8 cellular contexts compared by ENCODE assay signal in genomic region chr21:29342394-29342957, GRCh38. TPM values are rescaled to one million over a fixed set of nuclear protein-coding genes. Genes with fewer than 3 reads are reported as not detected.
DNase-seq lines count a peak whose midpoint lies in the region; ATAC-seq, FAIRE-seq and TF ChIP-seq lines count a peak whose summit lies in the region.

No MANE protein-coding gene starts in this region.

- peaks cover 0 to 33% (median 17%) of the 10 kb centered on the region in 3 donors for H3K4me1 ChIP-seq in pancreas

- no peaks in the 10 kb centered on the region for H3K27me3 ChIP-seq in pancreas

- intact Hi-C loops in pancreas (cut with DNase I): no loop called here

- H3K27ac ChIP-seq in pancreas: peak overlapping the region in 2 of 4 donors; percentile 50 to 67

- no peaks in the 10 kb centered on the region for H3K9me3 ChIP-seq in pancreas

- TF ChIP-seq CTCF in pancreas (IDR thresholded peaks at IDR 0.05): no peak

- WGBS in pancreas, 2 donors: 34 to 43% methylated on average over 9 of the region's 9 CpGs

- no peaks in the 10 kb centered on the region for H3K36me3 ChIP-seq in pancreas

- peak; percentile 80 for DNase-seq in AG08396 (ENCODE audit: low spot score)
- DNase-seq in RPMI7951 (ENCODE audit: low read depth): peak; percentile 96
- peak; percentile 30 to 92 for DNase-seq in dermis microvascular lymphatic vessel endothelial cell (ENCODE audit: low read depth in 2 of 2)
- DNase-seq in pancreas: peak in 3 of 6 donors; percentile 33 to 65 (median 44)
- DNase-seq in effector CD8-positive, alpha-beta T cell (lab: John Stamatoyannopoulos, UW): no peak

- FAIRE-seq in pancreas (lab: Jason Lieb, UNC): no peak

- H3K4me3 ChIP-seq in pancreas: no peak overlapping the region

- ATAC-seq in GM21515 (IDR thresholded peaks at IDR 0.05; ENCODE audit: unreplicated experiment) (peak; percentile 59), pancreas (peak; percentile 59 to 78 (median 74)), HG02938 (IDR thresholded peaks at IDR 0.05; ENCODE audit: unreplicated experiment) (no peak), HG03025 (IDR thresholded peaks at IDR 0.05; ENCODE audit: low FRiP score, unreplicated experiment) (no peak)

RNA-seq across cellular contexts. Expression of gene BACH1, which starts 43.8 kb away (rescaled TPM):
- total RNA-seq in RPMI7951 (2014; rRNA removed; shearing (Covaris generic)): 25.9 and 29.9 TPM in 2 replicates
- 25.7 and 38.1 TPM in 2 replicates for total RNA-seq in dermis microvascular lymphatic vessel endothelial cell
- total RNA-seq in pancreas: 10 to 100 TPM; 29.3 to 66.2 (median 34.3) TPM
- polyA plus RNA-seq in pancreas: 1 to 10 TPM; 3.0 to 3.6 TPM

Comparison
In these comparisons a context has a peak if more than half of its experiments do, and no peak if none do; other contexts are left out.
1. ATAC-seq: peak in GM21515 (single experiment) and pancreas (4 of 4); none in HG02938 (single experiment) and HG03025 (single experiment).